ENCODE assay signal across 11 cellular contexts in the genomic region with DNA sequence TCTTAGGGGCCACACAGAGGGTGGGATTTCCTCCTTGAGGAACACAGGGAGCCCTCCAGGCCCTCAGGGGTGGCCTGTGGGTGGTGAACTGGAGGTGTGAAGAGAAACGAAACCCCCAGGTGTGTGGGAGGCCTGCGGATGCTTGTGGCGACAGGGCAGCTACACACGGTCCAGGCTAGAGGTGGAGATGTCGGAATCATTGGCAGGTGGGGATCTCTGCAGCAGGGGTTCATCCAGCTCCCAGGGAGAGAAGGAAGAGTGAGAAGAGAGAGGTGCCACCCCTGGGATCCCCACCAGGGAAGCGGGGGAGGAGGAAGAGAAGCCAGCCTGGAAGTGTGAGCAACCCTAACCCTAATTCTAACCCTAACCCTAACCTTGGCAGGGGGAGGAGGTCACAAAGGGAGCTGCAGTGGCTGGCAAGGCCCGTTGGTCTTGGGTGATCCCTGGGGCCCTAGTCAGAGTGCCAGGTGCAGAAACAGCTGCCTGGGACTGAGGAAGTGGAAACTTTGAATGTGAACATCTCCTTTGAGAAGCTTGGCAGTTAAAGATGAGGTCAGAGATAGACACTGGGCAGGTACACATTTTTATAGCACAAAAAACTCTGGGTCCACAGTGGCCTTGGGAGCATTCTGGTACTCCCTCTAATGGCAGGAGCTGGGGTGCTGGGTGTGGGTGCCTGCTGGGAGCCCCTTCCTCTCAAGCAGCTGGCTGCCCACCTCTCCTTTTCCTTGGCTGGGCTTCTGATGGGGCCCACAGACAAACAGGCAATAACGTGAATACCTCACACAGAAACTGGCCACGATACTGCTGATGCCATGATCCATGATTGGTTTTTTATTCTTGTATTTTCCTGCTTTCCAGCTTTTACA. TPM values are rescaled to one million over a fixed set of nuclear protein-coding genes. Genes with fewer than 3 reads are reported as not detected.
A peak's percentile ranks its signal among the peaks of the same experiment; 100 is the strongest.
DNase-seq lines count a peak whose midpoint lies in the region; ATAC-seq, FAIRE-seq and TF ChIP-seq lines count a peak whose summit lies in the region.
"Had no signal": no experiment of that assay in that cellular context is flagged by ENCODE, and none has a peak within 500 bp of the region (broad histone marks: within the 10 kb centered on the region; RNA-seq: fewer than 3 reads in every experiment).

No MANE protein-coding gene starts in this region.

- H3K4me1 ChIP-seq in pancreas (no peaks in the 10 kb centered on the region), right cardiac atrium (ENCODE audit: control insufficient read depth, insufficient read depth, low read length) (peaks cover 5% of the 10 kb centered on the region)
- H3K4me1 ChIP-seq: body of pancreas had no signal

- peaks cover 3% of the 10 kb centered on the region for H3K36me3 Mint-ChIP-seq in activated naive CD8-positive, alpha-beta T cell treated with anti-CD3 and anti-CD28 coated beads, Interleukin-2, amount 10 ng/mL, durations not matched to agents 7 days and 5 days
- no peaks in the 10 kb centered on the region for H3K36me3 Mint-ChIP-seq in CD4-positive, alpha-beta T cell (ENCODE audit: low read depth)

- POLR2A ChIA-PET in activated naive CD8-positive, alpha-beta T cell treated with anti-CD3 and anti-CD28 coated beads, Interleukin-2, amount 10 ng/mL, durations not matched to agents 7 days and 5 days (lab: Charles Lee), result interaction anchor here (0.9 to 1.4 kb wide), 6 partner anchors 11 to 103 kb away, joined by 3 to 5 read pairs (median 4); a partner anchor contains a TSS
- POLR2A ChIA-PET in CD4-positive, alpha-beta T cell (lab: Charles Lee), result no interaction called here

- TF ChIP-seq CTCF in pancreas (IDR thresholded peaks at IDR 0.05), result no peak
- no peak for TF ChIP-seq CTCF in CD4-positive, alpha-beta T cell (IDR thresholded peaks at IDR 0.05)

- H3K4me1 Mint-ChIP-seq in activated naive CD8-positive, alpha-beta T cell treated with anti-CD3 and anti-CD28 coated beads, Interleukin-2, amount 10 ng/mL, durations not matched to agents 7 days and 5 days, result peaks cover 36% of the 10 kb centered on the region
- H3K4me1 Mint-ChIP-seq in CD4-positive, alpha-beta T cell (ENCODE audit: low read depth), result no peaks in the 10 kb centered on the region

- DNase-seq in activated naive CD8-positive, alpha-beta T cell treated with anti-CD3 and anti-CD28 coated beads, Interleukin-2, amount 10 ng/mL, durations not matched to agents 7 days and 5 days, result no peak
- DNase-seq in pancreas, result no peak
- no peak for DNase-seq in right cardiac atrium
- DNase-seq in epidermal melanocyte (ENCODE audit: insufficient read length, low spot score), result no peak
- DNase-seq in CD4-positive, alpha-beta T cell, result no peak
- DNase-seq: body of pancreas had no signal

- H3K27me3 Mint-ChIP-seq in activated naive CD8-positive, alpha-beta T cell treated with anti-CD3 and anti-CD28 coated beads, Interleukin-2, amount 10 ng/mL, durations not matched to agents 7 days and 5 days, result no peaks in the 10 kb centered on the region
- no peaks in the 10 kb centered on the region for H3K27me3 Mint-ChIP-seq in CD4-positive, alpha-beta T cell

- CTCF ChIA-PET in CD4-positive, alpha-beta T cell (lab: Charles Lee), result no interaction called here

- H3K27me3 ChIP-seq in pancreas (no peaks in the 10 kb centered on the region), right cardiac atrium (ENCODE audit: control insufficient read depth, insufficient read depth) (no peaks in the 10 kb centered on the region)
- H3K27me3 ChIP-seq in CD4-positive, alpha-beta T cell (ENCODE audit: control insufficient read depth, insufficient read depth, low read length), result no peaks in the 10 kb centered on the region
- H3K27me3 ChIP-seq: body of pancreas, hepatocyte had no signal

- no peaks in the 10 kb centered on the region for H3K36me3 ChIP-seq in pancreas
- H3K36me3 ChIP-seq: neutrophil had no signal

- intact Hi-C loops in pancreas (cut with DNase I), result no loop called here
- intact Hi-C loops in right cardiac atrium (cut with DNase I), result no loop called here
- intact Hi-C loops in CD4-positive, alpha-beta T cell (cut with DNase I, micrococcal nuclease), result no loop called here

- WGBS in pancreas, 2 donors, result 77 to 80% methylated on average over 9 of the region's 9 CpGs
- 83% methylated on average over 9 of the region's 9 CpGs for WGBS in right cardiac atrium

- H3K9me3 ChIP-seq in pancreas (no peaks in the 10 kb centered on the region), right cardiac atrium (ENCODE audit: control insufficient read depth, low read length) (no peaks in the 10 kb centered on the region)
- H3K9me3 ChIP-seq in CD4-positive, alpha-beta T cell (ENCODE audit: control insufficient read depth, low read length), result no peaks in the 10 kb centered on the region
- H3K9me3 ChIP-seq: body of pancreas, neutrophil had no signal

- no peak for FAIRE-seq in pancreas (lab: Jason Lieb, UNC)

- H3K27ac ChIP-seq in pancreas, result no peak overlapping the region
- H3K27ac ChIP-seq in right cardiac atrium (ENCODE audit: low read length), result no peak overlapping the region
- H3K27ac ChIP-seq in CD4-positive, alpha-beta T cell (ENCODE audit: low read depth, low read length), result no peak overlapping the region
- H3K27ac ChIP-seq: body of pancreas, hepatocyte, neutrophil had no signal

- H3K4me3 ChIP-seq in pancreas, result no peak overlapping the region
- no peak overlapping the region for H3K4me3 ChIP-seq in right cardiac atrium (ENCODE audit: low read length)
- H3K4me3 ChIP-seq: body of pancreas, hepatocyte had no signal

- H3K9me3 Mint-ChIP-seq in activated naive CD8-positive, alpha-beta T cell treated with anti-CD3 and anti-CD28 coated beads, Interleukin-2, amount 10 ng/mL, durations not matched to agents 7 days and 5 days, result peaks cover 3% of the 10 kb centered on the region
- no peaks in the 10 kb centered on the region for H3K9me3 Mint-ChIP-seq in CD4-positive, alpha-beta T cell

- H3K4me3 Mint-ChIP-seq in activated naive CD8-positive, alpha-beta T cell treated with anti-CD3 and anti-CD28 coated beads, Interleukin-2, amount 10 ng/mL, durations not matched to agents 7 days and 5 days, result peak overlapping the region; percentile 57
- no peak overlapping the region for H3K4me3 Mint-ChIP-seq in CD4-positive, alpha-beta T cell

- ATAC-seq in GM18498 (IDR thresholded peaks at IDR 0.05; ENCODE audit: unreplicated experiment) (peak; percentile 81), GM21423 (IDR thresholded peaks at IDR 0.05; ENCODE audit: unreplicated experiment) (peak; percentile 65), HG03558 (IDR thresholded peaks at IDR 0.05; ENCODE audit: extremely low read depth, unreplicated experiment) (peak; percentile 62), pancreas (no peak), right cardiac atrium (no peak)
- peak; percentile 81 for ATAC-seq in activated naive CD8-positive, alpha-beta T cell treated with anti-CD3 and anti-CD28 coated beads, Interleukin-2, amount 10 ng/mL, durations not matched to agents 7 days and 5 days (ENCODE audit: low read depth)
- ATAC-seq in CD4-positive, alpha-beta T cell (ENCODE audit: poor library complexity), result no peak
- ATAC-seq: body of pancreas had no signal

- H3K27ac Mint-ChIP-seq in activated naive CD8-positive, alpha-beta T cell treated with anti-CD3 and anti-CD28 coated beads, Interleukin-2, amount 10 ng/mL, durations not matched to agents 7 days and 5 days, result peak overlapping the region; percentile 88
- no peak overlapping the region for H3K27ac Mint-ChIP-seq in CD4-positive, alpha-beta T cell

RNA-seq across cellular contexts. Expression of a gene that starts 6.8 kb away (rescaled TPM):
- total RNA-seq in activated naive CD8-positive, alpha-beta T cell treated with anti-CD3 and anti-CD28 coated beads, Interleukin-2, amount 10 ng/mL, durations not matched to agents 7 days and 5 days, result 10 to 100 TPM; 21.5 to 22.0 TPM
- 10 to 100 TPM in 3 of 6 donors, 1 to 10 TPM in 3; 5.1 to 49.3 (median 11.5) TPM for total RNA-seq in pancreas
- polyA plus RNA-seq in pancreas, result 10 to 100 TPM; 19.9 to 21.4 TPM
- total RNA-seq in right cardiac atrium, result 100 to 1,000 TPM in 2 of 4 donors, 10 to 100 TPM in 2; 81.0 to 124 (median 103) TPM
- polyA plus RNA-seq in right cardiac atrium, result 62.8 TPM
- 10 to 100 TPM; 20.3 to 21.3 TPM for total RNA-seq in CD4-positive, alpha-beta T cell

RNA-seq across cellular contexts. Expression of a gene that starts 15.0 kb away (rescaled TPM):
- 10 to 100 TPM; 51.0 to 54.5 TPM for total RNA-seq in activated naive CD8-positive, alpha-beta T cell treated with anti-CD3 and anti-CD28 coated beads, Interleukin-2, amount 10 ng/mL, durations not matched to agents 7 days and 5 days
- 10 to 100 TPM in 5 of 6 donors, 1 to 10 TPM in 1; 9.0 to 16.4 (median 11.5) TPM for total RNA-seq in pancreas
- polyA plus RNA-seq in pancreas, result 10 to 100 TPM; 21.0 to 28.6 TPM
- 10 to 100 TPM; 24.5 to 28.9 (median 25.8) TPM for total RNA-seq in right cardiac atrium
- polyA plus RNA-seq in right cardiac atrium, result 16.6 TPM
- total RNA-seq in CD4-positive, alpha-beta T cell, result 10 to 100 TPM; 33.6 to 35.6 TPM

RNA-seq across cellular contexts. Expression of a gene that starts 26.1 kb away (rescaled TPM):
- 10 to 100 TPM; 99.3 to 99.4 TPM for total RNA-seq in activated naive CD8-positive, alpha-beta T cell treated with anti-CD3 and anti-CD28 coated beads, Interleukin-2, amount 10 ng/mL, durations not matched to agents 7 days and 5 days
- 10 to 100 TPM; 40.6 to 57.3 (median 47.7) TPM for total RNA-seq in pancreas
- 10 to 100 TPM; 68.3 to 86.4 TPM for polyA plus RNA-seq in pancreas
- 100 to 1,000 TPM in 1 of 4 donors, 10 to 100 TPM in 3; 85.8 to 110 (median 99.0) TPM for total RNA-seq in right cardiac atrium
- polyA plus RNA-seq in right cardiac atrium, result 86.6 TPM
- 10 to 100 TPM; 45.2 to 48.3 TPM for total RNA-seq in CD4-positive, alpha-beta T cell

RNA-seq across cellular contexts. Expression of a gene that starts 31.9 kb away (rescaled TPM):
- 1 to 10 TPM in 1 of 2 experiments, under 1 TPM in 1; 0.74 to 2.1 TPM for total RNA-seq in activated naive CD8-positive, alpha-beta T cell treated with anti-CD3 and anti-CD28 coated beads, Interleukin-2, amount 10 ng/mL, durations not matched to agents 7 days and 5 days
- total RNA-seq in pancreas (under 1 TPM in 5 of 6 donors, not detected in 1; 0.49 to 0.73 (median 0.59) TPM), right cardiac atrium (1,000 to 10,000 TPM in 2 of 4 donors, 100 to 1,000 TPM in 2; 946 to 1,159 (median 1,024) TPM)
- polyA plus RNA-seq in pancreas (1 to 10 TPM; 3.3 to 6.7 TPM), right cardiac atrium (2,530 TPM)
- 1 to 10 TPM; 1.3 to 1.8 TPM for total RNA-seq in CD4-positive, alpha-beta T cell
- polyA plus RNA-seq: hepatocyte had no signal

RNA-seq across cellular contexts. Expression of a gene that starts 43.8 kb away (rescaled TPM):
- not detected for total RNA-seq in activated naive CD8-positive, alpha-beta T cell treated with anti-CD3 and anti-CD28 coated beads, Interleukin-2, amount 10 ng/mL, durations not matched to agents 7 days and 5 days
- under 1 TPM in 1 of 6 donors, not detected in 5; 0.94 TPM for total RNA-seq in pancreas
- polyA plus RNA-seq in pancreas, result 1 to 10 TPM; 1.9 to 2.3 TPM
- total RNA-seq in right cardiac atrium, result over 10,000 TPM; 13,263 to 15,323 (median 14,734) TPM
- 28,570 TPM for polyA plus RNA-seq in right cardiac atrium
- not detected for total RNA-seq in CD4-positive, alpha-beta T cell
- total RNA-seq: body of pancreas had no signal

Comparison
In these comparisons a context has a peak if more than half of its experiments do, and no peak if none do; other contexts are left out.
1. ATAC-seq: peak in GM18498 (single experiment), GM21423 (single experiment), HG03558 (single experiment) and activated naive CD8-positive, alpha-beta T cell treated with anti-CD3 and anti-CD28 coated beads, Interleukin-2, amount 10 ng/mL, durations not matched to agents 7 days and 5 days (single experiment); none in pancreas (0 of 4), right cardiac atrium (0 of 2) and CD4-positive, alpha-beta T cell (single experiment).